Comparison of ENCODE assay signal across 26 cellular contexts in genomic region chrX:147846676-147847075, GRCh38.
"Had no signal": no experiment of that assay in that cellular context is flagged by ENCODE, and none has a peak within 500 bp of the region (broad histone marks: within the 10 kb centered on the region; RNA-seq: fewer than 3 reads in every experiment).

No MANE protein-coding gene starts in this region.

- H3K36me3 Mint-ChIP-seq: activated naive CD4-positive, alpha-beta T cell treated with anti-CD3 and anti-CD28 coated beads, Interleukin-2, amount 50 U/mL, for 72 hours; IgD-negative memory B cell had no signal

- H3K4me1 ChIP-seq: SJSA1 had no signal

- H3K27me3 Mint-ChIP-seq: IgD-negative memory B cell had no signal

- H3K27ac Mint-ChIP-seq: activated CD8-positive, alpha-beta T cell treated with anti-CD3 and anti-CD28 coated beads, Interleukin-2, amount 10 ng/mL, durations not matched to agents 7 days and 5 days; activated naive CD4-positive, alpha-beta T cell treated with anti-CD3 and anti-CD28 coated beads, Interleukin-2, amount 50 U/mL, for 72 hours; IgD-negative memory B cell; T-helper 1 cell treated with Interleukin-12 subunit alpha and Interleukin-12 subunit beta and Interleukin-4 antibody, amounts not matched to agents 30 μg/mL and 1 μg/mL, for 36 hours; WTC11 had no signal

- H3K4me3 Mint-ChIP-seq: activated CD8-positive, alpha-beta T cell treated with anti-CD3 and anti-CD28 coated beads, Interleukin-2, amount 10 ng/mL, durations not matched to agents 7 days and 5 days; IgD-negative memory B cell; T-helper 1 cell treated with Interleukin-12 subunit alpha and Interleukin-12 subunit beta and Interleukin-4 antibody, amounts not matched to agents 30 μg/mL and 1 μg/mL, for 36 hours; WTC11 had no signal

- ATAC-seq: activated CD8-positive, alpha-beta T cell treated with anti-CD3 and anti-CD28 coated beads, Interleukin-2, amount 10 ng/mL, durations not matched to agents 7 days and 5 days; activated naive CD4-positive, alpha-beta T cell treated with anti-CD3 and anti-CD28 coated beads, Interleukin-2, amount 50 U/mL, for 72 hours; Panc1; WTC11 had no signal

- H3K36me3 ChIP-seq: SJSA1 had no signal

- DNase-seq: activated CD4-positive, alpha-beta T cell treated with anti-CD3 and anti-CD28 coated beads for 48 hours; activated CD4-positive, alpha-beta T cell treated with anti-CD3 and anti-CD28 coated beads, Interleukin-2, amount 50 U/mL, for 4 hours; activated CD4-positive, CD25-positive, alpha-beta regulatory T cell treated with anti-CD3 and anti-CD28 coated beads, Interleukin-2, amount 50 U/mL, for 72 hours; activated CD8-positive, alpha-beta memory T cell treated with anti-CD3 and anti-CD28 coated beads, Interleukin-2, amount 50 U/mL, for 48 hours; activated CD8-positive, alpha-beta T cell treated with anti-CD3 and anti-CD28 coated beads, Interleukin-2, amount 10 ng/mL, durations not matched to agents 7 days and 5 days; activated effector memory CD4-positive, alpha-beta T cell treated with Interleukin-2 at 50 U/mL for 16 hours; activated naive CD4-positive, alpha-beta T cell; activated T-cell treated with anti-CD3 and anti-CD28 coated beads, Interleukin-2, amount 50 U/mL, for 1 hour; amygdala; KG1; NCI-H1092; NCI-H1417; NCI-H1930; NCI-H2171 treated with DMSO at 0.1 percent for 48 hours; NCI-H226; NCI-H526; NCI-H82; SHP77; T-helper 9 cell had no signal

- H3K27ac ChIP-seq: RWPE1, SJSA1 had no signal

- H3K4me1 Mint-ChIP-seq: IgD-negative memory B cell, WTC11 had no signal

- H3K4me3 ChIP-seq: SJSA1 had no signal

- H3K9me3 Mint-ChIP-seq: activated naive CD4-positive, alpha-beta T cell treated with anti-CD3 and anti-CD28 coated beads, Interleukin-2, amount 50 U/mL, for 72 hours; T-helper 1 cell treated with Interleukin-12 subunit alpha and Interleukin-12 subunit beta and Interleukin-4 antibody, amounts not matched to agents 30 μg/mL and 1 μg/mL, for 36 hours had no signal

- H3K9me3 ChIP-seq: SJSA1 had no signal

- H3K27me3 ChIP-seq: SJSA1 had no signal
